ENCODE assay signal across 8 cellular contexts in genomic region chr1:109655624-109656519, GRCh38. TPM values are rescaled to one million over a fixed set of nuclear protein-coding genes. Genes with fewer than 3 reads are reported as not detected.
DNase-seq lines count a peak whose midpoint lies in the region; ATAC-seq lines count a peak whose summit lies in the region.

Gene GSTM4, plus strand, starts transcription at chr1:109656099. Its CDS starts 291 bp downstream, at chr1:109656390.

- H3K4me1 ChIP-seq in mesenchymal stem cell (ENCODE audit: control insufficient read depth, insufficient read depth, low read depth, low read length): peaks cover 29% of the 10 kb centered on the region

- H3K18ac ChIP-seq in mesenchymal stem cell (ENCODE audit: low read depth in 1 of 2, low read length in 2 of 2): peak within 1 kb of the TSS; percentile 6 to 95

- WGBS in mesenchymal stem cell: 5% methylated on average over 51 of the region's 53 CpGs

- peak within 1 kb of the TSS; percentile 93 for H3K9ac ChIP-seq in mesenchymal stem cell (ENCODE audit: low read length)

- H4K8ac ChIP-seq in mesenchymal stem cell (ENCODE audit: low read length): peak within 1 kb of the TSS; percentile 97

- H3K27ac Mint-ChIP-seq in effector memory CD8-positive, alpha-beta T cell: peak within 1 kb of the TSS; percentile 58 to 84

- H3K4me1 Mint-ChIP-seq in effector memory CD8-positive, alpha-beta T cell (ENCODE audit: low read depth in 2 of 2): peaks cover 4 to 22% of the 10 kb centered on the region in 2 donors

- peaks cover 6% of the 10 kb centered on the region for H3K36me3 Mint-ChIP-seq in effector memory CD8-positive, alpha-beta T cell (ENCODE audit: insufficient read depth)

- H3K4me3 Mint-ChIP-seq in effector memory CD8-positive, alpha-beta T cell: peak within 1 kb of the TSS; percentile 91

- H2BK120ac ChIP-seq in mesenchymal stem cell (ENCODE audit: low read depth, low read length): no peak within 1 kb of the TSS

- no peak within 1 kb of the TSS for H2AK5ac ChIP-seq in mesenchymal stem cell (ENCODE audit: low read length, severe bottlenecking)

- peak within 1 kb of the TSS in 1 of 2 experiments; percentile 89 for H3K14ac ChIP-seq in mesenchymal stem cell (ENCODE audit: low read length in 2 of 2)

- peak within 1 kb of the TSS; percentile 56 for H4K91ac ChIP-seq in mesenchymal stem cell (ENCODE audit: low read length)

- no peaks in the 10 kb centered on the region for H3K79me1 ChIP-seq in mesenchymal stem cell (replicated peaks; ENCODE audit: low read length, poor library complexity, severe bottlenecking)

- peaks cover 10 to 20% of the 10 kb centered on the region in 2 donors for H3K27me3 Mint-ChIP-seq in effector memory CD8-positive, alpha-beta T cell

- ATAC-seq in GM18907 (IDR thresholded peaks at IDR 0.05; ENCODE audit: unreplicated experiment) (peak; percentile 89), HG03135 (IDR thresholded peaks at IDR 0.05; ENCODE audit: unreplicated experiment) (peak; percentile 84)
- peak; percentile 88 for ATAC-seq in effector memory CD8-positive, alpha-beta T cell (replicated peaks)

- peak within 1 kb of the TSS in 1 of 2 experiments; percentile 94 for H2BK12ac ChIP-seq in mesenchymal stem cell (ENCODE audit: low read length in 2 of 2)

- DNase-seq in AML-193 (lab: John Stamatoyannopoulos, UW): peak; percentile 52 to 58
- peak; percentile 43 for DNase-seq in NCI-H82 treated with DMSO at 0.1 percent for 48 hours (lab: John Stamatoyannopoulos, UW; ENCODE audit: unreplicated experiment)
- DNase-seq in activated CD8-positive, alpha-beta memory T cell treated with anti-CD3 and anti-CD28 coated beads for 24 hours: peak; percentile 90
- DNase-seq in effector memory CD8-positive, alpha-beta T cell: peak; percentile 32 to 38 (median 35)
- DNase-seq in mesenchymal stem cell: peak; percentile 90
- DNase-seq in stimulated activated CD8-positive, alpha-beta memory T cell treated with anti-CD3 and anti-CD28 coated beads, Interleukin-12 subunit alpha, Interleukin-12 subunit beta, amount 100 ng/mL, for 24 hours (ENCODE audit: extremely low read depth): peak; percentile 59

- peaks cover 0 to 7% of the 10 kb centered on the region in 2 experiments for H3K36me3 ChIP-seq in mesenchymal stem cell (ENCODE audit: control insufficient read depth in 1 of 2, insufficient read depth in 2 of 2, low read depth in 1 of 2, low read length in 2 of 2)

- no peaks in the 10 kb centered on the region for H3K9me3 Mint-ChIP-seq in effector memory CD8-positive, alpha-beta T cell

- H3K4me3 ChIP-seq in mesenchymal stem cell (ENCODE audit: insufficient read depth in 1 of 2, low read depth in 1 of 2, low read length in 2 of 2): peak within 1 kb of the TSS; percentile 64 to 90

- peaks cover 12% of the 10 kb centered on the region in 2 experiments for H3K27me3 ChIP-seq in mesenchymal stem cell (ENCODE audit: control insufficient read depth in 1 of 2, insufficient read depth in 1 of 2, low read length in 2 of 2)

- H2BK5ac ChIP-seq in mesenchymal stem cell (ENCODE audit: low read depth, low read length, poor library complexity, severe bottlenecking): no peak within 1 kb of the TSS

- H2BK15ac ChIP-seq in mesenchymal stem cell (ENCODE audit: low read depth, poor library complexity, severe bottlenecking): peak within 1 kb of the TSS; percentile 61

- H3K9me3 ChIP-seq in mesenchymal stem cell (ENCODE audit: control insufficient read depth, low read length): no peaks in the 10 kb centered on the region

- peak within 1 kb of the TSS; percentile 73 for H3K4me2 ChIP-seq in mesenchymal stem cell (ENCODE audit: low read length, poor library complexity, severe bottlenecking)

- peak within 1 kb of the TSS; percentile 91 for H2AFZ ChIP-seq in mesenchymal stem cell (ENCODE audit: low read depth, low read length)

- H3K27ac ChIP-seq in mesenchymal stem cell (ENCODE audit: low read length, poor library complexity, severe bottlenecking): peak within 1 kb of the TSS; percentile 24

- peak within 1 kb of the TSS in 1 of 2 experiments; percentile 63 for H3K23ac ChIP-seq in mesenchymal stem cell (ENCODE audit: low read length in 2 of 2)

- H3K4ac ChIP-seq in mesenchymal stem cell (ENCODE audit: low read depth in 1 of 2, low read length in 2 of 2): peak within 1 kb of the TSS; percentile 59 to 76

RNA-seq across cellular contexts. Expression of gene GSTM4, which starts in this region (rescaled TPM):
- 32.2 TPM for polyA plus RNA-seq in mesenchymal stem cell (2013, experiment 1 of 2)
- polyA plus RNA-seq in mesenchymal stem cell (2013, experiment 2 of 2): 30.4 TPM

Comparison
In these comparisons a context has a peak if more than half of its experiments do, and no peak if none do; other contexts are left out.
1. Peak in every context shown above with its lines: DNase-seq, ATAC-seq, H3K4me3 ChIP-seq and H3K27ac ChIP-seq.
2. DNase-seq: peak in every context shown above with its lines; median percentile 90 in activated CD8-positive, alpha-beta memory T cell treated with anti-CD3 and anti-CD28 coated beads for 24 hours; 90 in mesenchymal stem cell; 59 in stimulated activated CD8-positive, alpha-beta memory T cell treated with anti-CD3 and anti-CD28 coated beads, Interleukin-12 subunit alpha, Interleukin-12 subunit beta, amount 100 ng/mL, for 24 hours; 55 in AML-193; 43 in NCI-H82 treated with DMSO at 0.1 percent for 48 hours; 35 in effector memory CD8-positive, alpha-beta T cell.